In genomic region chr7:106018566-106019338, GRCh38 we compare ENCODE assay signal across 1 cellular context.
TF ChIP-seq lines count a peak whose summit lies in the region.

No MANE protein-coding gene starts in this region.

TF ChIP-seq in K562, 482 proteins besides CTCF, POLR2A, EP300 and RAD21 (continued from another document and continues in another):
- no peak for TF ChIP-seq TAF15 (IDR thresholded peaks at IDR 0.05; ENCODE audit: low read depth, low read length)
- peak in 1 of 2 experiments; percentile 89; a peak in 2 of 4 replicates for TF ChIP-seq ZMIZ1 (IDR thresholded peaks at IDR 0.05; ENCODE audit: low read depth in 2 of 2, low read length in 2 of 2)
- no peak for TF ChIP-seq SAFB (IDR thresholded peaks at IDR 0.05; ENCODE audit: borderline replicate concordance, low read depth, low read length)
- no peak for TF ChIP-seq KLF13 (tag; IDR thresholded peaks at IDR 0.05; ENCODE audit: borderline replicate concordance, low read depth)
- TF ChIP-seq E4F1 (CRISPR knock-in tag; IDR thresholded peaks at IDR 0.05; ENCODE audit: borderline replicate concordance), result no peak
- TF ChIP-seq RNF2 (IDR thresholded peaks at IDR 0.05), result peak; percentile 69; the same call in 1 of the 2 replicates
- no peak for TF ChIP-seq RHOXF2B (CRISPR knock-in tag; conservative IDR thresholded peaks at IDR 0.05)
- TF ChIP-seq MLX (CRISPR knock-in tag; conservative IDR thresholded peaks at IDR 0.05), result no peak
- no peak for TF ChIP-seq NR2C1 (IDR thresholded peaks at IDR 0.05)
- peak; percentile 60; the same call in 1 of the 2 replicates for TF ChIP-seq NR2C1 (tag; IDR thresholded peaks at IDR 0.05)
- 0 out of 2 replicates have a peak, but pooled peaks have one; percentile 40 for TF ChIP-seq KLF6 (CRISPR knock-in tag; IDR thresholded peaks at IDR 0.05; ENCODE audit: borderline replicate concordance)
- TF ChIP-seq ZNF445 (CRISPR knock-in tag; IDR thresholded peaks at IDR 0.05; ENCODE audit: low read depth), result no peak
- 0 out of 2 replicates have a peak, but pooled peaks have one; percentile 57 for TF ChIP-seq ATF4 (CRISPR knock-in tag; IDR thresholded peaks at IDR 0.05)
- TF ChIP-seq PREB (CRISPR knock-in tag; IDR thresholded peaks at IDR 0.05), result peak; percentile 81; the same call in 1 of the 2 replicates
- TF ChIP-seq TEAD2 (tag; IDR thresholded peaks at IDR 0.05), result no peak
- no peak for TF ChIP-seq ZNF280A (IDR thresholded peaks at IDR 0.05; ENCODE audit: low read depth, partially characterized antibody)
- peak; percentile 92 for TF ChIP-seq MTA2 (IDR thresholded peaks at IDR 0.05; ENCODE audit: low read depth)
- TF ChIP-seq SAP30 (IDR thresholded peaks at IDR 0.05; ENCODE audit: borderline replicate concordance, insufficient read depth, low read depth, low read length, poor library complexity, severe bottlenecking), result no peak
- peak; percentile 92 for TF ChIP-seq SMARCA4 (IDR thresholded peaks at IDR 0.05)
- TF ChIP-seq ZNF77 (CRISPR knock-in tag; IDR thresholded peaks at IDR 0.05), result no peak
- TF ChIP-seq ZNF589 (CRISPR knock-in tag; IDR thresholded peaks at IDR 0.05; ENCODE audit: low read depth), result peak; percentile 96
- no peak for TF ChIP-seq CEBPB (tag; IDR thresholded peaks at IDR 0.05)
- no peak for TF ChIP-seq TGIF2 (CRISPR knock-in tag; IDR thresholded peaks at IDR 0.05)
- peak; percentile 33 to 67; a peak in 2 of 4 replicates for TF ChIP-seq FOXK2 (conservative IDR thresholded peaks at IDR 0.05 in 1 of 2, IDR thresholded peaks at IDR 0.05 in 1 of 2; ENCODE audit: low read depth in 2 of 2)
- TF ChIP-seq HMGXB4 (CRISPR knock-in tag; IDR thresholded peaks at IDR 0.05), result no peak
- 0 out of 2 replicates have a peak, but pooled peaks have one; percentile 67 for TF ChIP-seq ZNF511 (CRISPR knock-in tag; IDR thresholded peaks at IDR 0.05)
- no peak for TF ChIP-seq PTTG1 (tag; IDR thresholded peaks at IDR 0.05; ENCODE audit: low read depth)
- peak; percentile 90 for TF ChIP-seq PHB2 (IDR thresholded peaks at IDR 0.05; ENCODE audit: low read depth)
- 0 out of 4 replicates have a peak, but pooled peaks of 1 of the 2 experiments have one; percentile 39 for TF ChIP-seq ZNF639 (CRISPR knock-in tag; conservative IDR thresholded peaks at IDR 0.05 in 1 of 2, IDR thresholded peaks at IDR 0.05 in 1 of 2)
- no peak for TF ChIP-seq THAP12 (CRISPR knock-in tag; IDR thresholded peaks at IDR 0.05)
- peak; percentile 26 for TF ChIP-seq TBP (optimal IDR thresholded peaks at IDR 0.05; ENCODE audit: low read depth, low read length)
- peak; percentile 75 for TF ChIP-seq MBD2 (IDR thresholded peaks at IDR 0.05; ENCODE audit: borderline replicate concordance, low read depth)
- no peak for TF ChIP-seq NFXL1 (CRISPR knock-in tag; IDR thresholded peaks at IDR 0.05)
- no peak for TF ChIP-seq ZNF140 (CRISPR knock-in tag; IDR thresholded peaks at IDR 0.05)
- no peak for TF ChIP-seq RUNX1 (IDR thresholded peaks at IDR 0.05; ENCODE audit: low read depth)
- peak; percentile 22 for TF ChIP-seq ZFP36 (IDR thresholded peaks at IDR 0.05; ENCODE audit: low read depth, low read length, partially characterized antibody)
- TF ChIP-seq ZNF830 (CRISPR knock-in tag; IDR thresholded peaks at IDR 0.05), result no peak
- no peak for TF ChIP-seq PRMT5 (CRISPR knock-in tag; IDR thresholded peaks at IDR 0.05)
- no peak for TF ChIP-seq ZBTB49 (CRISPR knock-in tag; IDR thresholded peaks at IDR 0.05; ENCODE audit: borderline replicate concordance)
- peak; percentile 72 for TF ChIP-seq ATF3 (IDR thresholded peaks at IDR 0.05)
- peak; percentile 93; the same call in 1 of the 2 replicates for TF ChIP-seq ATF3 (CRISPR knock-in tag; conservative IDR thresholded peaks at IDR 0.05)
- no peak for TF ChIP-seq SIRT6 (IDR thresholded peaks at IDR 0.05; ENCODE audit: low read depth, low read length)
